ENCODE assay signal across 12 cellular contexts in genomic region chr9:117936185-117936758, GRCh38.
DNase-seq lines count a peak whose midpoint lies in the region; ATAC-seq and TF ChIP-seq lines count a peak whose summit lies in the region.
"Had no signal": no experiment of that assay in that cellular context is flagged by ENCODE, and none has a peak within 500 bp of the region (broad histone marks: within the 10 kb centered on the region; RNA-seq: fewer than 3 reads in every experiment).

No MANE protein-coding gene starts in this region.

- H3K27me3 Mint-ChIP-seq in activated B cell treated with CpG ODN at 0.5 μM for 24 hours (no peaks in the 10 kb centered on the region), endothelial cell (ENCODE audit: unreplicated experiment) (peaks cover 2% of the 10 kb centered on the region)

- H3K4me1 Mint-ChIP-seq in activated B cell treated with CpG ODN at 0.5 μM for 24 hours, result peaks cover 24% of the 10 kb centered on the region
- peaks cover 4% of the 10 kb centered on the region for H3K4me1 Mint-ChIP-seq in endothelial cell (ENCODE audit: unreplicated experiment)

- TF ChIP-seq CTCF in activated B cell treated with CpG ODN at 0.5 μM for 24 hours (IDR thresholded peaks at IDR 0.05) (no peak), endothelial cell (IDR thresholded peaks at IDR 0.05; ENCODE audit: unreplicated experiment) (no peak)

- DNase-seq in activated B cell treated with CpG ODN at 0.5 μM for 24 hours, result no peak
- DNase-seq in endothelial cell (ENCODE audit: low spot score), result no peak
- no peak for DNase-seq in HUDEP-2 (lab: John Stamatoyannopoulos, UW; ENCODE audit: unreplicated experiment in 76 of 76)
- no peak for DNase-seq in NCI-H1092 treated with DMSO at 0.1 percent for 48 hours (lab: John Stamatoyannopoulos, UW)
- no peak for DNase-seq in NCI-H1105 (lab: John Stamatoyannopoulos, UW)
- DNase-seq: effector CD4-positive, alpha-beta T cell; hippocampal formation; PC-3 had no signal

- peak overlapping the region; percentile 28 for H3K27ac Mint-ChIP-seq in activated B cell treated with CpG ODN at 0.5 μM for 24 hours
- H3K27ac Mint-ChIP-seq in endothelial cell (ENCODE audit: unreplicated experiment), result no peak overlapping the region
- H3K27ac Mint-ChIP-seq: activated naive CD8-positive, alpha-beta T cell had no signal

- H3K36me3 Mint-ChIP-seq in activated B cell treated with CpG ODN at 0.5 μM for 24 hours (ENCODE audit: low read depth), result no peaks in the 10 kb centered on the region
- H3K36me3 Mint-ChIP-seq in endothelial cell (ENCODE audit: low read depth, unreplicated experiment), result no peaks in the 10 kb centered on the region
- H3K36me3 Mint-ChIP-seq: activated naive CD8-positive, alpha-beta T cell had no signal

- intact Hi-C loops in activated B cell treated with CpG ODN at 0.5 μM for 24 hours (cut with micrococcal nuclease), result loop anchor here (5.0 kb wide), 4 partner anchors 109 to 234 kb away; partner anchors contain the start of gene TLR4

- CTCF ChIA-PET in activated B cell treated with CpG ODN at 0.5 μM for 24 hours (lab: Charles Lee), result no interaction called here

- H3K4me3 Mint-ChIP-seq in activated B cell treated with CpG ODN at 0.5 μM for 24 hours (peak overlapping the region; percentile 11), endothelial cell (ENCODE audit: unreplicated experiment) (no peak overlapping the region)
- H3K4me3 Mint-ChIP-seq: activated naive CD8-positive, alpha-beta T cell had no signal

- peak; percentile 99 for ATAC-seq in GM18861 (IDR thresholded peaks at IDR 0.05; ENCODE audit: unreplicated experiment)
- peak; percentile 94 for ATAC-seq in GM21619 (IDR thresholded peaks at IDR 0.05; ENCODE audit: unreplicated experiment)
- ATAC-seq in HG03378 (IDR thresholded peaks at IDR 0.05; ENCODE audit: unreplicated experiment), result peak; percentile 99
- ATAC-seq in activated B cell treated with CpG ODN at 0.5 μM for 24 hours (ENCODE audit: low read depth), result peak; percentile 95
- ATAC-seq: PC-3 had no signal

- POLR2A ChIA-PET in activated B cell treated with CpG ODN at 0.5 μM for 24 hours (lab: Charles Lee), result interaction anchor here (1.0 kb wide), 1 partner anchor 111 kb away, joined by 3 read pairs; no protein-coding TSS in a partner anchor

- peaks cover 2% of the 10 kb centered on the region for H3K9me3 Mint-ChIP-seq in activated B cell treated with CpG ODN at 0.5 μM for 24 hours
- no peaks in the 10 kb centered on the region for H3K9me3 Mint-ChIP-seq in endothelial cell (ENCODE audit: unreplicated experiment)
